Comparison of ENCODE assay signal across 10 cellular contexts in genomic region chr7:124033093-124033806, GRCh38. TPM values are rescaled to one million over a fixed set of nuclear protein-coding genes. Genes with fewer than 3 reads are reported as not detected.
DNase-seq lines count a peak whose midpoint lies in the region; ATAC-seq and TF ChIP-seq lines count a peak whose summit lies in the region.
"Had no signal": no experiment of that assay in that cellular context is flagged by ENCODE, and none has a peak within 500 bp of the region (broad histone marks: within the 10 kb centered on the region; RNA-seq: fewer than 3 reads in every experiment).

No MANE protein-coding gene starts in this region.

- TF ChIP-seq CTCF in coronary artery (IDR thresholded peaks at IDR 0.05) (no peak), lung (IDR thresholded peaks at IDR 0.05; ENCODE audit: control extremely low read depth, extremely low read depth) (no peak), type B pancreatic cell (conservative IDR thresholded peaks at IDR 0.05) (no peak)

- peaks cover 49% of the 10 kb centered on the region for H3K27me3 ChIP-seq in HUES64 (ENCODE audit: insufficient read depth, low read length)
- peaks cover 12% of the 10 kb centered on the region for H3K27me3 ChIP-seq in lung (ENCODE audit: control insufficient read depth, insufficient read depth)

- H3K4me1 ChIP-seq in HUES64 (ENCODE audit: insufficient read depth, low read length) (peaks cover 18% of the 10 kb centered on the region), lung (ENCODE audit: control insufficient read depth in 2 of 2, insufficient read depth in 2 of 2, low read length in 2 of 2) (peaks cover 0 to 17% of the 10 kb centered on the region in 2 donors)

- H3K36me3 ChIP-seq in HUES64 (ENCODE audit: insufficient read depth, low read length), result no peaks in the 10 kb centered on the region
- H3K36me3 ChIP-seq in lung (ENCODE audit: control insufficient read depth in 2 of 2, insufficient read depth in 2 of 2, low read length in 2 of 2), result no peaks in the 10 kb centered on the region

- no peak for DNase-seq in coronary artery (ENCODE audit: low spot score)
- no peak for DNase-seq in lung (ENCODE audit: low spot score)
- peak; percentile 76 for DNase-seq in type B pancreatic cell (ENCODE audit: extremely low spot score, unreplicated experiment)
- DNase-seq in NK-92 treated with Interleukin-12 subunit alpha and Interleukin-12 subunit beta, amount 100 ng/mL, for 24 hours (lab: John Stamatoyannopoulos, UW), result no peak
- no peak for DNase-seq in A172 (ENCODE audit: low spot score)

- peak overlapping the region; percentile 83 for H3K4me3 Mint-ChIP-seq in type B pancreatic cell
- H3K4me3 Mint-ChIP-seq: dendritic cell treated with granulocyte-macrophage colony-stimulating factor and Interleukin-4, amounts not matched to agents 40 ng/mL and 50 ng/mL, for 4 days had no signal

- no peak overlapping the region for H3K27ac ChIP-seq in HUES64 (ENCODE audit: low read depth, low read length)
- no peak overlapping the region for H3K27ac ChIP-seq in coronary artery
- no peak overlapping the region for H3K27ac ChIP-seq in lung (ENCODE audit: low read depth in 1 of 2, low read length in 1 of 2)

- H3K4me1 Mint-ChIP-seq in type B pancreatic cell (ENCODE audit: unreplicated experiment), result no peaks in the 10 kb centered on the region

- H3K27ac Mint-ChIP-seq in type B pancreatic cell, result no peak overlapping the region
- H3K27ac Mint-ChIP-seq: dendritic cell treated with granulocyte-macrophage colony-stimulating factor and Interleukin-4, amounts not matched to agents 40 ng/mL and 50 ng/mL, for 4 days had no signal

- no peaks in the 10 kb centered on the region for H3K9me3 Mint-ChIP-seq in type B pancreatic cell
- H3K9me3 Mint-ChIP-seq: dendritic cell treated with granulocyte-macrophage colony-stimulating factor and Interleukin-4, amounts not matched to agents 40 ng/mL and 50 ng/mL, for 4 days had no signal

- H3K36me3 Mint-ChIP-seq in type B pancreatic cell, result no peaks in the 10 kb centered on the region

- H3K9me3 ChIP-seq in HUES64 (ENCODE audit: insufficient read depth, low read depth, low read length) (no peaks in the 10 kb centered on the region), lung (ENCODE audit: control insufficient read depth in 2 of 2, insufficient read depth in 1 of 2, low read length in 1 of 2) (peaks cover 0 to 9% of the 10 kb centered on the region in 2 donors)

- peak overlapping the region; percentile 62 for H3K9ac ChIP-seq in HUES64 (ENCODE audit: low read depth, low read length)

- H3K4me3 ChIP-seq in HUES64 (ENCODE audit: low read length) (peak overlapping the region; percentile 77), coronary artery (peak overlapping the region; percentile 68), lung (peak overlapping the region; percentile 35)

- 3% methylated on average over 71 of the region's 71 CpGs for WGBS in HUES64
- WGBS in lung, 2 donors, result 2 to 3% methylated on average over 44 to 71 of the region's 71 CpGs

- peaks cover 78% of the 10 kb centered on the region for H3K27me3 Mint-ChIP-seq in type B pancreatic cell

- ATAC-seq in GM18511 (IDR thresholded peaks at IDR 0.05; ENCODE audit: unreplicated experiment), result peak; percentile 33
- no peak for ATAC-seq in lung (ENCODE audit: insufficient read depth, low FRiP score)
- ATAC-seq in HG02970 (IDR thresholded peaks at IDR 0.05; ENCODE audit: low FRiP score, unreplicated experiment), result no peak

RNA-seq across cellular contexts. Expression of gene TMEM229A, which starts 0.4 kb away (rescaled TPM):
- polyA plus RNA-seq in HUES64 (2013, experiment 1 of 2), result 1.0 TPM
- 1.3 TPM for polyA plus RNA-seq in HUES64 (2013, experiment 2 of 2)
- under 1 TPM in 1 of 2 donors, not detected in 1; 0.34 TPM for total RNA-seq in lung
- not detected for polyA plus RNA-seq in lung
- 0.19 and 0.33 TPM in 2 replicates for total RNA-seq in type B pancreatic cell (ENCODE audit: low replicate concordance)
- not detected in 2 replicates for total RNA-seq in A172 (2014; rRNA removed; shearing (Covaris generic))
- total RNA-seq: subcutaneous adipose tissue had no signal
